26 cellular contexts compared by ENCODE assay signal in the genomic region with DNA sequence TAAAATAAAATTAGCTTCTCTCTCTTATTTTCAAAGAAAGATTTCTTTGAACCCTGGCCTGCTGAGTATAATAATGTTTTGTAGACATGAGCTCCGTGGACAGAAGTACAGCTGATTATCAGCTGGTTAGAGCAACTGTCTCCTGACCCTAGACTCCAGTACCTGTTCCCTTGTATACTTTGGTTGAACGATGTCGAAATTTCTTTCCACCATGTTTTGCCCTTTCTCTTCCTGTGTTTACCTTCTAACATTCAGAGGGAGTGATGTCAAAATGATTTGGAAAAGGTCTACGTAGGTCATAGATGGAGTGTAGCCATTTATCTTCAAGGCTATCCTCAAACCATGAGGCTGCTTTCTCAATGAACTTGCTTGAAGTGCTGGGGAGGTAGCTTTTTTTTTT. TPM values are rescaled to one million over a fixed set of nuclear protein-coding genes. Genes with fewer than 3 reads are reported as not detected.
A peak's percentile ranks its signal among the peaks of the same experiment; 100 is the strongest.
DNase-seq lines count a peak whose midpoint lies in the region; ATAC-seq, FAIRE-seq and TF ChIP-seq lines count a peak whose summit lies in the region.
"Had no signal": no experiment of that assay in that cellular context is flagged by ENCODE, and none has a peak within 500 bp of the region (broad histone marks: within the 10 kb centered on the region; RNA-seq: fewer than 3 reads in every experiment).

No MANE protein-coding gene starts in this region.

- H3K36me3 ChIP-seq in ACC112 (ENCODE audit: insufficient read depth, low read length) (no peaks in the 10 kb centered on the region), ascending aorta (no peaks in the 10 kb centered on the region), HepG2 (replicated peaks in 1 of 2; ENCODE audit: control insufficient read depth in 1 of 2, insufficient read depth in 2 of 2, low read length in 2 of 2) (no peaks in the 10 kb centered on the region)
- H3K36me3 ChIP-seq: BLaER1, Peyer's patch, SJSA1, thoracic aorta, WERI-Rb-1 had no signal

- no peak for FAIRE-seq in HepG2 (lab: Jason Lieb, UNC)

- H3K4me1 ChIP-seq in ACC112 (ENCODE audit: control insufficient read depth, insufficient read depth, low read length, unreplicated experiment) (no peaks in the 10 kb centered on the region), ascending aorta (peaks cover 0 to 8% of the 10 kb centered on the region in 2 donors), HepG2 (ENCODE audit: insufficient read depth, low read length) (peaks cover 15% of the 10 kb centered on the region)
- H3K4me1 ChIP-seq: Peyer's patch had no signal

- H3K9me3 ChIP-seq in ascending aorta = peaks cover 0 to 6% of the 10 kb centered on the region in 2 donors
- H3K9me3 ChIP-seq in HepG2 (ENCODE audit: low read length) = no peaks in the 10 kb centered on the region
- H3K9me3 ChIP-seq: Peyer's patch, thoracic aorta had no signal

- peak overlapping the region; percentile 38 for H3K4me2 ChIP-seq in HepG2 (ENCODE audit: low read depth, low read length)
- H3K4me2 ChIP-seq: BLaER1 had no signal

- TF ChIP-seq POLR2A in HepG2 (IDR thresholded peaks at IDR 0.05; ENCODE audit: insufficient read depth in 1 of 2, low read depth in 2 of 2, low read length in 2 of 2) = no peak

- no peak for TF ChIP-seq EP300 in HepG2 (IDR thresholded peaks at IDR 0.05; ENCODE audit: low read depth in 2 of 2, low read length in 2 of 2)
- no peak for TF ChIP-seq EP300 in HepG2 (CRISPR knock-in tag; IDR thresholded peaks at IDR 0.05; ENCODE audit: borderline replicate concordance)

- no TSS peak for BruUV-seq in HepG2 (replicated peaks; lab: Mats Ljungman, UMichigan)

- H3K27ac ChIP-seq in ACC112 (ENCODE audit: low read depth, low read length) (no peak overlapping the region), ascending aorta (peak overlapping the region; percentile 47 to 52), HepG2 (ENCODE audit: extremely low read length, insufficient read depth, low read length) (no peak overlapping the region)
- H3K27ac ChIP-seq: BLaER1, SJSA1, WERI-Rb-1 had no signal

- DNase-seq in ascending aorta (ENCODE audit: low spot score in 2 of 2) (no peak), HepG2 (ENCODE audit: low spot score) (peak; percentile 29), sciatic nerve (ENCODE audit: low spot score) (no peak), HEK293T (ENCODE audit: extremely low spot score) (no peak), SK-N-DZ (ENCODE audit: low spot score) (no peak)
- DNase-seq: 8988T; activated CD8-positive, alpha-beta T cell treated with anti-CD3 and anti-CD28 coated beads for 36 hours; activated naive CD4-positive, alpha-beta T cell treated with Interleukin-2 at 50 U/mL for 16 hours; activated T-cell treated with anti-CD3 and anti-CD28 coated beads, Interleukin-2, amount 50 U/mL, for 1 hour; endodermal cell; GDM1; H7; head of caudate nucleus; NCI-H1694 treated with DMSO at 0.1 percent for 48 hours; NCI-H2227 treated with DMSO at 0.1 percent for 48 hours; Peyer's patch; retina; T-helper 2 cell; WERI-Rb-1 had no signal

- no peaks in the 10 kb centered on the region for H3K79me2 ChIP-seq in ACC112 (ENCODE audit: control insufficient read depth, insufficient read depth, low read length, unreplicated experiment)
- H3K79me2 ChIP-seq in HepG2 (ENCODE audit: insufficient read depth, low read length) = no peaks in the 10 kb centered on the region

- H2AFZ ChIP-seq in ACC112 (ENCODE audit: low read length, unreplicated experiment) (peak overlapping the region; percentile 86), HepG2 (ENCODE audit: low read length) (no peak overlapping the region)

- H3K27me3 ChIP-seq in ACC112 (ENCODE audit: insufficient read depth, low read length) (no peaks in the 10 kb centered on the region), ascending aorta (no peaks in the 10 kb centered on the region), HepG2 (ENCODE audit: control insufficient read depth in 1 of 2, insufficient read depth in 2 of 2, low read length in 2 of 2) (no peaks in the 10 kb centered on the region; a peak in 1 of 5 replicates)
- H3K27me3 ChIP-seq: BLaER1, Peyer's patch had no signal

- no peak for TF ChIP-seq CTCF in ascending aorta (IDR thresholded peaks at IDR 0.05)
- no peak for TF ChIP-seq CTCF in HepG2 (CRISPR knock-in tag; IDR thresholded peaks at IDR 0.05)

- POLR2A ChIA-PET in HepG2 (lab: Yijun Ruan, JAX) = no interaction called here
- POLR2A ChIA-PET in HEK293T (lab: Yijun Ruan, JAX) = no interaction called here

- in situ Hi-C loops in HepG2 (cut with HindIII; ENCODE audit: extremely low pct_ligation_motif_present, low pct_unique_long_range_greater_than_20kb) = no loop called here

- no peaks in the 10 kb centered on the region for H4K20me1 ChIP-seq in HepG2 (ENCODE audit: insufficient read depth, low read length)
- H4K20me1 ChIP-seq: BLaER1 had no signal

- H3K9ac ChIP-seq in HepG2 (ENCODE audit: insufficient read depth, low read depth, low read length) = no peak overlapping the region
- H3K9ac ChIP-seq: BLaER1 had no signal

- H3K4me3 ChIP-seq in ACC112 (ENCODE audit: low read depth, low read length) (peak overlapping the region; percentile 68; the same call in 1 of the 2 replicates), ascending aorta (peak overlapping the region in 1 of 2 donors; percentile 16), HepG2 (replicated peaks in 1 of 3; ENCODE audit: insufficient read depth in 1 of 3, low read depth in 2 of 3, low read length in 3 of 3) (no peak overlapping the region)
- H3K4me3 ChIP-seq: BLaER1, SJSA1 had no signal

- peak; percentile 70 for ATAC-seq in HepG2
- peak; percentile 22 for ATAC-seq in sciatic nerve
- ATAC-seq in HG02763 (IDR thresholded peaks at IDR 0.05; ENCODE audit: unreplicated experiment) = no peak
- ATAC-seq in HG02588 (IDR thresholded peaks at IDR 0.05; ENCODE audit: unreplicated experiment) = no peak
- ATAC-seq: activated CD8-positive, alpha-beta T cell treated with anti-CD3 and anti-CD28 coated beads for 36 hours had no signal

- no peak for TF ChIP-seq RAD21 in HepG2 (CRISPR knock-in tag; IDR thresholded peaks at IDR 0.05)

- 7% methylated on average over 4 of the region's 4 CpGs for WGBS in HepG2 (ENCODE audit: low lambda C conversion rate)

- CTCF ChIA-PET in HepG2 (lab: Yijun Ruan, JAX; ENCODE audit: low intra/inter-chr PET ratio, low total read pairs) (no interaction called here), HEK293T (lab: Yijun Ruan, JAX) (no interaction called here)

- intact Hi-C loops in ascending aorta (cut with DNase I) = no loop called here
- intact Hi-C loops in HepG2 (cut with micrococcal nuclease; ENCODE audit: unreplicated experiment) = no loop called here
- intact Hi-C loops in sciatic nerve (cut with DNase I) = no loop called here

TF ChIP-seq in HepG2, 621 proteins besides CTCF, POLR2A, EP300 and RAD21 (continues in another document):
- TF ChIP-seq HDAC2 (CRISPR knock-in tag; IDR thresholded peaks at IDR 0.05) (0 out of 2 replicates have a peak, but pooled peaks have one; percentile 10), RFX5 (IDR thresholded peaks at IDR 0.05; ENCODE audit: low read depth, low read length) (no peak), RFX3 (CRISPR knock-in tag; IDR thresholded peaks at IDR 0.05) (no peak), ZNF335 (CRISPR knock-in tag; IDR thresholded peaks at IDR 0.05) (no peak), ZNF17 (CRISPR knock-in tag; IDR thresholded peaks at IDR 0.05) (no peak)

TF ChIP-seq in HEK293T, 16 proteins besides CTCF, POLR2A, EP300 and RAD21 (continues in another document):
- TF ChIP-seq FOXA1 (IDR thresholded peaks at IDR 0.05) (no peak), PKNOX1 (IDR thresholded peaks at IDR 0.05) (no peak), BHLHE40 (IDR thresholded peaks at IDR 0.05; ENCODE audit: borderline replicate concordance) (no peak), SP1 (IDR thresholded peaks at IDR 0.05) (no peak), LEF1 (IDR thresholded peaks at IDR 0.05; ENCODE audit: borderline replicate concordance) (no peak), CTBP1 (IDR thresholded peaks at IDR 0.05; ENCODE audit: borderline replicate concordance) (no peak), TARDBP (IDR thresholded peaks at IDR 0.05) (no peak), ZNF384 (IDR thresholded peaks at IDR 0.05) (no peak), FOXK2 (IDR thresholded peaks at IDR 0.05) (no peak), FOXM1 (IDR thresholded peaks at IDR 0.05; ENCODE audit: borderline replicate concordance) (no peak)

RNA-seq across cellular contexts. Expression of gene ADTRP, which starts 16.8 kb away (rescaled TPM):
- total RNA-seq in ascending aorta (not detected), HepG2 (2016; rRNA removed; fragmentation: Illumina TruSeq; extraction: Trizol) (not detected in 2 replicates), sciatic nerve (0.76 TPM)
- not detected in 2 replicates for total RNA-seq in HepG2 (2016; cell fraction: cytosol; rRNA removed; fragmentation: Illumina TruSeq; extraction: Trizol; ENCODE audit: low read depth)
- not detected in 2 replicates for total RNA-seq in HepG2 (2016; cell fraction: insoluble cytoplasmic fraction; rRNA removed; fragmentation: Illumina TruSeq; extraction: Trizol)
- total RNA-seq in HepG2 (2016; cell fraction: membrane; rRNA removed; fragmentation: Illumina TruSeq; extraction: Trizol) = not detected in 2 replicates
- total RNA-seq in HepG2 (2016; cell fraction: nucleus; rRNA removed; fragmentation: Illumina TruSeq; extraction: Trizol) = not detected in 2 replicates
- polyA plus RNA-seq in HepG2 (2011; rRNA removed) = not detected in 2 replicates
- polyA plus RNA-seq in HepG2 (2011; cell fraction: cytosol; rRNA removed) = not detected in 2 replicates
- polyA plus RNA-seq in HepG2 (2011; cell fraction: nucleus; rRNA removed) = not detected in 2 replicates
- not detected in 2 replicates for polyA plus RNA-seq in HepG2 (2012)
- polyA plus RNA-seq in HepG2 (2016; cell fraction: cytosol; fragmentation: Illumina TruSeq; extraction: Trizol; ENCODE audit: low read depth) = not detected in 2 replicates
- not detected in 2 replicates for polyA plus RNA-seq in HepG2 (2016; cell fraction: insoluble cytoplasmic fraction; fragmentation: Illumina TruSeq; extraction: Trizol; ENCODE audit: low read depth)
- polyA plus RNA-seq in HepG2 (2016; cell fraction: membrane; fragmentation: Illumina TruSeq; extraction: Trizol; ENCODE audit: low read depth) = not detected in 2 replicates
- polyA plus RNA-seq in HepG2 (2016; cell fraction: nucleus; fragmentation: Illumina TruSeq; extraction: Trizol; ENCODE audit: insufficient read depth, low read depth) = not detected in 2 replicates
- polyA minus RNA-seq in HepG2 (2011; rRNA and poly(A)+ RNA removed; ENCODE audit: low replicate concordance) = 0.42 TPM in 1 of 2 replicates, not detected in the other
- polyA minus RNA-seq in HepG2 (2011; cell fraction: cytosol; rRNA and poly(A)+ RNA removed) = not detected in 2 replicates
- polyA minus RNA-seq in HepG2 (2011; cell fraction: nucleus; rRNA and poly(A)+ RNA removed) = not detected in 2 replicates
- not detected in 2 replicates for polyA plus RNA-seq in SK-N-DZ (2014; cell fraction: cytosol; rRNA removed)
- polyA plus RNA-seq in SK-N-DZ (2014; cell fraction: nucleus; rRNA removed) = not detected in 2 replicates
- total RNA-seq: neural crest cell, thoracic aorta had no signal

Comparison
In these comparisons a context has a peak if more than half of its experiments do, and no peak if none do; other contexts are left out.
1. H3K27ac ChIP-seq: peak in ascending aorta (2 of 2); none in ACC112 (single experiment) and HepG2 (single experiment).
2. ATAC-seq: peak in HepG2 (single experiment) and sciatic nerve (single experiment); none in HG02763 (single experiment) and HG02588 (single experiment).